In genomic region chr11:70597006-70597555, GRCh38 we compare ENCODE assay signal across 22 cellular contexts.
"Had no signal": no experiment of that assay in that cellular context is flagged by ENCODE, and none has a peak within 500 bp of the region (broad histone marks: within the 10 kb centered on the region; RNA-seq: fewer than 3 reads in every experiment).

No MANE protein-coding gene starts in this region.

- H3K4me3 ChIP-seq: coronary artery, dorsolateral prefrontal cortex, esophagus muscularis mucosa, gastroesophageal sphincter, heart left ventricle, hepatocyte, left lung, lower lobe of right lung, mucosa of descending colon had no signal

- H3K36me3 ChIP-seq: esophagus muscularis mucosa, gastroesophageal sphincter, heart left ventricle, left lung, lower lobe of right lung had no signal

- ATAC-seq: foreskin keratinocyte, gastroesophageal sphincter, heart left ventricle, left cardiac atrium, left lung, left ventricle myocardium superior, mucosa of descending colon had no signal

- H2AFZ ChIP-seq: hepatocyte had no signal

- H3K27ac Mint-ChIP-seq: immature natural killer cell, mesothelial cell of epicardium had no signal

- H3K9me3 ChIP-seq: esophagus muscularis mucosa, gastroesophageal sphincter, heart left ventricle, left lung, lower lobe of right lung, mucosa of descending colon had no signal

- H3K4me1 ChIP-seq: esophagus muscularis mucosa, foreskin keratinocyte, gastroesophageal sphincter, heart left ventricle, left lung, lower lobe of right lung had no signal

- H3K27ac ChIP-seq: coronary artery, esophagus muscularis mucosa, foreskin keratinocyte, gastroesophageal sphincter, heart left ventricle, hepatocyte, left lung, lower lobe of right lung had no signal

- FAIRE-seq: endothelial cell of umbilical vein, frontal cortex had no signal

- H3K4me1 Mint-ChIP-seq: immature natural killer cell, mesothelial cell of epicardium had no signal

- H3K79me2 ChIP-seq: hepatocyte had no signal

- H3K4me2 ChIP-seq: hepatocyte had no signal

- H3K4me3 Mint-ChIP-seq: immature natural killer cell, mesothelial cell of epicardium had no signal

- H3K9me3 Mint-ChIP-seq: immature natural killer cell, mesothelial cell of epicardium had no signal

- H3K27me3 ChIP-seq: dorsolateral prefrontal cortex, foreskin keratinocyte, hepatocyte, left lung had no signal

- DNase-seq: dermis blood vessel endothelial cell; dorsolateral prefrontal cortex; effector CD4-positive, alpha-beta T cell; effector memory CD4-positive, alpha-beta T cell; foreskin keratinocyte; hypothalamus; immature natural killer cell; islet precursor cell; left cardiac atrium; left ventricle myocardium superior; lower lobe of right lung; mesenchymal stem cell had no signal

- H3K36me3 Mint-ChIP-seq: immature natural killer cell, mesothelial cell of epicardium had no signal
